ENCODE assay signal across 9 cellular contexts in genomic region chr3:128226794-128227399, GRCh38.
DNase-seq lines count a peak whose midpoint lies in the region; ATAC-seq and TF ChIP-seq lines count a peak whose summit lies in the region.
"Had no signal": no experiment of that assay in that cellular context is flagged by ENCODE, and none has a peak within 500 bp of the region (broad histone marks: within the 10 kb centered on the region; RNA-seq: fewer than 3 reads in every experiment).

No MANE protein-coding gene starts in this region.

- CTCF ChIA-PET in PC-3 (lab: Charles Lee): no interaction called here

- H3K9me3 ChIP-seq in PC-3 (ENCODE audit: low read length) (no peaks in the 10 kb centered on the region), stomach (peaks cover 0 to 13% (median 8%) of the 10 kb centered on the region in 4 donors)

- H3K4me3 ChIP-seq in PC-3 (ENCODE audit: low read length): no peak overlapping the region
- H3K4me3 ChIP-seq in stomach: no peak overlapping the region

- no peak overlapping the region for H3K4me2 ChIP-seq in PC-3 (ENCODE audit: low read length)

- 64 to 76% (median 69%) methylated on average over 3 to 5 of the region's 5 CpGs for WGBS in stomach, 5 donors

- no peak for TF ChIP-seq POLR2A in stomach (IDR thresholded peaks at IDR 0.05)

- ATAC-seq in PC-3 (peak; percentile 43; the same call in 1 of the 2 replicates), HG03025 (IDR thresholded peaks at IDR 0.05; ENCODE audit: low FRiP score, unreplicated experiment) (no peak)

- peaks cover 2% of the 10 kb centered on the region for H3K27me3 Mint-ChIP-seq in brain
- H3K27me3 Mint-ChIP-seq: activated naive CD4-positive, alpha-beta T cell treated with anti-CD3 and anti-CD28 coated beads, Interleukin-2, amount 50 U/mL, for 24 hours had no signal

- H3K4me1 ChIP-seq in PC-3 (ENCODE audit: insufficient read depth, low read length) (no peaks in the 10 kb centered on the region), stomach (peaks cover 0 to 18% (median 7%) of the 10 kb centered on the region in 4 donors)

- H3K4me3 Mint-ChIP-seq in brain: no peak overlapping the region
- H3K4me3 Mint-ChIP-seq: activated naive CD4-positive, alpha-beta T cell treated with anti-CD3 and anti-CD28 coated beads, Interleukin-2, amount 50 U/mL, for 24 hours had no signal

- no peak for TF ChIP-seq EP300 in stomach (IDR thresholded peaks at IDR 0.05)

- peaks cover 4 to 19% (median 11%) of the 10 kb centered on the region in 5 experiments for H3K9me3 Mint-ChIP-seq in brain
- H3K9me3 Mint-ChIP-seq: activated naive CD4-positive, alpha-beta T cell treated with anti-CD3 and anti-CD28 coated beads, Interleukin-2, amount 50 U/mL, for 24 hours had no signal

- no peaks in the 10 kb centered on the region for H4K20me1 ChIP-seq in PC-3 (ENCODE audit: low read length)

- H3K9me2 ChIP-seq in PC-3 (replicated peaks; ENCODE audit: low read length): no peaks in the 10 kb centered on the region

- H3K27me3 ChIP-seq in PC-3 (ENCODE audit: low read length) (no peaks in the 10 kb centered on the region), stomach (no peaks in the 10 kb centered on the region)

- no TSS peak for BruUV-seq in PC-3 (replicated peaks; lab: Mats Ljungman, UMichigan)

- H3K36me3 Mint-ChIP-seq in brain: peaks cover 19% of the 10 kb centered on the region

- peak; percentile 66 for TF ChIP-seq CTCF in PC-3 (conservative IDR thresholded peaks at IDR 0.05; ENCODE audit: low read depth, low read length)
- TF ChIP-seq CTCF in brain (conservative IDR thresholded peaks at IDR 0.05): peak; percentile 57 to 70
- TF ChIP-seq CTCF in stomach (IDR thresholded peaks at IDR 0.05): peak in 5 of 7 experiments; percentile 11 to 55 (median 36)

- H3K79me2 ChIP-seq in PC-3 (ENCODE audit: low read length): no peaks in the 10 kb centered on the region

- no peak overlapping the region for H3K9ac ChIP-seq in PC-3 (ENCODE audit: low read length)

- no peaks in the 10 kb centered on the region; the same call in 1 of the 2 replicates for H3K36me3 ChIP-seq in PC-3 (ENCODE audit: low read depth, low read length)
- no peaks in the 10 kb centered on the region for H3K36me3 ChIP-seq in stomach

- peak overlapping the region in 4 of 5 experiments; percentile 39 to 67 (median 54) for H3K27ac Mint-ChIP-seq in brain
- H3K27ac Mint-ChIP-seq: activated naive CD4-positive, alpha-beta T cell treated with anti-CD3 and anti-CD28 coated beads, Interleukin-2, amount 50 U/mL, for 24 hours had no signal

- peak; percentile 72 for DNase-seq in activated effector memory CD4-positive, alpha-beta T cell treated with anti-CD3 and anti-CD28 coated beads, Interleukin-2, amount 50 U/mL, for 16 hours
- DNase-seq in activated effector memory CD4-positive, alpha-beta T cell treated with Interleukin-2 at 50 U/mL for 16 hours: no peak
- DNase-seq in PC-3 (peak; percentile 39), islet precursor cell (peak; percentile 80), stomach (no peak), NCI-H1048 (lab: John Stamatoyannopoulos, UW) (no peak)

- no peaks in the 10 kb centered on the region for H3F3A ChIP-seq in PC-3 (ENCODE audit: low read length, unreplicated experiment)

- intact Hi-C loops in PC-3 (cut with micrococcal nuclease): no loop called here
- intact Hi-C loops in stomach (cut with DNase I; ENCODE audit: low total_unique reads): no loop called here

- no peak overlapping the region for H3K27ac ChIP-seq in PC-3 (ENCODE audit: low read length)
- H3K27ac ChIP-seq in stomach: no peak overlapping the region

- H2AFZ ChIP-seq in PC-3 (ENCODE audit: low read length): no peak overlapping the region

- peaks cover 47% of the 10 kb centered on the region for H3K4me1 Mint-ChIP-seq in brain

- POLR2A ChIA-PET in PC-3 (lab: Charles Lee; ENCODE audit: unreplicated experiment): no interaction called here

Comparison
In these comparisons a context has a peak if more than half of its experiments do, and no peak if none do; other contexts are left out.
1. DNase-seq: peak in activated effector memory CD4-positive, alpha-beta T cell treated with anti-CD3 and anti-CD28 coated beads, Interleukin-2, amount 50 U/mL, for 16 hours (single experiment), PC-3 (single experiment) and islet precursor cell (single experiment); none in activated effector memory CD4-positive, alpha-beta T cell treated with Interleukin-2 at 50 U/mL for 16 hours (single experiment), stomach (single experiment) and NCI-H1048 (single experiment).
2. Peak in every context shown above with its lines, with median percentiles within 50 percentile points of each other: CTCF ChIP-seq.